Comparison of ENCODE assay signal across 12 cellular contexts in the genomic region with DNA sequence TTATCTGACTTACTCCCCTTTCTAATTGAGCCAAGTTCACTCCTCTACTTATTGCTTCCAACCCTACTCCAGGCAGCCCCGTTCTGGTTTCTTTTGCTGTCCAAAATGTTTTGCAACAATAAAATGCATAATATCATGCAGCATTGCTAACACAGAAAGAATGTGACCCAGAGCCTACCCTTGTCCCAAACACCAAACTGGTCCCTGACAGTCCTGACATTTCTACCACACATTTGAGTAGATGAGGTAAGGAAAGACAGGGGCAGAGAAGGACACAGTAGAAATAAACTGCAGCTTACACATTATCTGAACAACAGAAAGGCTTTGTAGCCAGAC. TPM values are rescaled to one million over a fixed set of nuclear protein-coding genes. Genes with fewer than 3 reads are reported as not detected.
DNase-seq lines count a peak whose midpoint lies in the region; ATAC-seq lines count a peak whose summit lies in the region.
"Had no signal": no experiment of that assay in that cellular context is flagged by ENCODE, and none has a peak within 500 bp of the region (broad histone marks: within the 10 kb centered on the region; RNA-seq: fewer than 3 reads in every experiment).

No MANE protein-coding gene starts in this region.

- no peak overlapping the region for H3K9ac ChIP-seq in skeletal muscle satellite cell (ENCODE audit: low read depth, low read length)

- peaks cover 14% of the 10 kb centered on the region for H3K27me3 ChIP-seq in skeletal muscle satellite cell (ENCODE audit: control insufficient read depth, insufficient read depth, low read length)

- DNase-seq in ELR (ENCODE audit: low read depth) (peak; percentile 43), amniotic epithelial cell (ENCODE audit: low read depth) (peak; percentile 37), left cardiac atrium (no peak), T1000 (lab: John Stamatoyannopoulos, UW) (no peak), retina (no peak)
- DNase-seq in activated CD8-positive, alpha-beta memory T cell treated with anti-CD3 and anti-CD28 coated beads, Interleukin-2, amount 50 U/mL, for 4 hours, result no peak
- DNase-seq: activated naive CD4-positive, alpha-beta T cell treated with anti-CD3 and anti-CD28 coated beads, Interleukin-2, amount 50 U/mL, for 16 hours; NCI-H1417; stimulated activated CD4-positive, alpha-beta T cell treated with anti-CD3 and anti-CD28 coated beads, Interleukin-4, amount 100 ng/mL, for 24 hours; stimulated activated naive CD4-positive, alpha-beta T cell had no signal

- ATAC-seq in left cardiac atrium (peak; percentile 65 to 80), GM21619 (IDR thresholded peaks at IDR 0.05; ENCODE audit: unreplicated experiment) (no peak)

- H3K36me3 ChIP-seq in skeletal muscle satellite cell (ENCODE audit: insufficient read depth, low read length), result no peaks in the 10 kb centered on the region

- no peaks in the 10 kb centered on the region for H3K9me3 ChIP-seq in skeletal muscle satellite cell (replicated peaks; ENCODE audit: low read length)

- peaks cover 16% of the 10 kb centered on the region for H3K4me1 ChIP-seq in skeletal muscle satellite cell (ENCODE audit: control insufficient read depth, insufficient read depth, low read length)

- H3K4me2 ChIP-seq in skeletal muscle satellite cell (ENCODE audit: low read length), result peak overlapping the region; percentile 65

- H3K4me3 ChIP-seq in skeletal muscle satellite cell (ENCODE audit: low read length), result no peak overlapping the region

- intact Hi-C loops in left cardiac atrium (cut with DNase I), result no loop called here

RNA-seq across cellular contexts. Expression of gene SOX9, which starts 31.5 kb away (rescaled TPM):
- total RNA-seq in left cardiac atrium, result 10 to 100 TPM; 12.4 to 16.3 TPM
- total RNA-seq in skeletal muscle satellite cell (2012; rRNA removed), result 0.44 and 0.51 TPM in 2 replicates

Comparison
In these comparisons a context has a peak if more than half of its experiments do, and no peak if none do; other contexts are left out.
1. DNase-seq: peak in ELR (single experiment) and amniotic epithelial cell (single experiment); none in left cardiac atrium (single experiment), activated CD8-positive, alpha-beta memory T cell treated with anti-CD3 and anti-CD28 coated beads, Interleukin-2, amount 50 U/mL, for 4 hours (single experiment), T1000 (single experiment) and retina (single experiment).